ENCODE assay signal across 2 cellular contexts in the genomic region with DNA sequence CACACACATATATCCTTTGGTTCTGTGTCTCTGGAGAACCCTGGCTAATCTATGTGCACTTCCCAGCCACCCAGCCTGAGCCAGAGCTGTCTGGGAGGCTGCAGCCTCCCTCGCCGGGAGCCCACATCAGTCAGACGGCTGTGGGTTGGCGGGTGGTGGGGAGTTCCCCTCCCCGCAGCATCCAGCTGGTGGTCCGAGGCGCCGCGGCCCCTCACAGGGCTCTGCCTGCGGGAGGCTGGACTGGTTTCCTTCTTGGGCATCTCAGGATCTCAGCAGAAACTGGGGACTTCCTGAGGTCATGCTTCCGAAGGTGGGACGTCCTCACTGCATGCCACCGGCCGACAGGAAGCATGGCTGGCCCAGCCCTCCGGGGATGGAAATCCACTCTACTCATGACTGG.
TF ChIP-seq lines count a peak whose summit lies in the region.

No MANE protein-coding gene starts in this region.

TF ChIP-seq in GM12878, 131 proteins besides CTCF, POLR2A, EP300 and RAD21:
- no peak for TF ChIP-seq BMI1 (IDR thresholded peaks at IDR 0.05; ENCODE audit: borderline replicate concordance)
- no peak for TF ChIP-seq ZNF592 (IDR thresholded peaks at IDR 0.05)
- no peak for TF ChIP-seq SMARCA5 (IDR thresholded peaks at IDR 0.05)
- no peak for TF ChIP-seq POU2F2 (IDR thresholded peaks at IDR 0.05; ENCODE audit: borderline replicate concordance, low read depth, low read length)
- no peak for TF ChIP-seq NFYA (IDR thresholded peaks at IDR 0.05; ENCODE audit: borderline replicate concordance, low read depth, low read length)
- no peak for TF ChIP-seq KAT2A (conservative IDR thresholded peaks at IDR 0.05; ENCODE audit: control insufficient read depth, low read depth, low read length)
- TF ChIP-seq SIN3A (IDR thresholded peaks at IDR 0.05; ENCODE audit: low read depth, low read length), result no peak
- TF ChIP-seq NR2F1 (conservative IDR thresholded peaks at IDR 0.05), result no peak
- no peak for TF ChIP-seq SUZ12 (IDR thresholded peaks at IDR 0.05; ENCODE audit: unreplicated experiment)
- no peak for TF ChIP-seq CEBPB (IDR thresholded peaks at IDR 0.05; ENCODE audit: borderline replicate concordance in 1 of 2, low read depth in 2 of 2, low read length in 2 of 2)

TF ChIP-seq in HepG2, 621 proteins besides CTCF, POLR2A, EP300 and RAD21:
- no peak for TF ChIP-seq SNAPC2 (CRISPR knock-in tag; IDR thresholded peaks at IDR 0.05)
- no peak for TF ChIP-seq ZSCAN12 (CRISPR knock-in tag; IDR thresholded peaks at IDR 0.05)
- TF ChIP-seq, protein P1, sequence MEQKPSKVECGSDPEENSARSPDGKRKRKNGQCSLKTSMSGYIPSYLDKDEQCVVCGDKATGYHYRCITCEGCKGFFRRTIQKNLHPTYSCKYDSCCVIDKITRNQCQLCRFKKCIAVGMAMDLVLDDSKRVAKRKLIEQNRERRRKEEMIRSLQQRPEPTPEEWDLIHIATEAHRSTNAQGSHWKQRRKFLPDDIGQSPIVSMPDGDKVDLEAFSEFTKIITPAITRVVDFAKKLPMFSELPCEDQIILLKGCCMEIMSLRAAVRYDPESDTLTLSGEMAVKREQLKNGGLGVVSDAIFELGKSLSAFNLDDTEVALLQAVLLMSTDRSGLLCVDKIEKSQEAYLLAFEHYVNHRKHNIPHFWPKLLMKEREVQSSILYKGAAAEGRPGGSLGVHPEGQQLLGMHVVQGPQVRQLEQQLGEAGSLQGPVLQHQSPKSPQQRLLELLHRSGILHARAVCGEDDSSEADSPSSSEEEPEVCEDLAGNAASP (CRISPR knock-in tag; IDR thresholded peaks at IDR 0.05; ENCODE audit: borderline replicate concordance), result no peak
- TF ChIP-seq MAFF (IDR thresholded peaks at IDR 0.05; ENCODE audit: low read depth, low read length), result no peak
- TF ChIP-seq, protein P2, sequence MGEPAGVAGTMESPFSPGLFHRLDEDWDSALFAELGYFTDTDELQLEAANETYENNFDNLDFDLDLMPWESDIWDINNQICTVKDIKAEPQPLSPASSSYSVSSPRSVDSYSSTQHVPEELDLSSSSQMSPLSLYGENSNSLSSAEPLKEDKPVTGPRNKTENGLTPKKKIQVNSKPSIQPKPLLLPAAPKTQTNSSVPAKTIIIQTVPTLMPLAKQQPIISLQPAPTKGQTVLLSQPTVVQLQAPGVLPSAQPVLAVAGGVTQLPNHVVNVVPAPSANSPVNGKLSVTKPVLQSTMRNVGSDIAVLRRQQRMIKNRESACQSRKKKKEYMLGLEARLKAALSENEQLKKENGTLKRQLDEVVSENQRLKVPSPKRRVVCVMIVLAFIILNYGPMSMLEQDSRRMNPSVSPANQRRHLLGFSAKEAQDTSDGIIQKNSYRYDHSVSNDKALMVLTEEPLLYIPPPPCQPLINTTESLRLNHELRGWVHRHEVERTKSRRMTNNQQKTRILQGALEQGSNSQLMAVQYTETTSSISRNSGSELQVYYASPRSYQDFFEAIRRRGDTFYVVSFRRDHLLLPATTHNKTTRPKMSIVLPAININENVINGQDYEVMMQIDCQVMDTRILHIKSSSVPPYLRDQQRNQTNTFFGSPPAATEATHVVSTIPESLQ (CRISPR knock-in tag; conservative IDR thresholded peaks at IDR 0.05), result no peak
TF ChIP-seq in HepG2: peak in this region for 0.
